In the genomic region with DNA sequence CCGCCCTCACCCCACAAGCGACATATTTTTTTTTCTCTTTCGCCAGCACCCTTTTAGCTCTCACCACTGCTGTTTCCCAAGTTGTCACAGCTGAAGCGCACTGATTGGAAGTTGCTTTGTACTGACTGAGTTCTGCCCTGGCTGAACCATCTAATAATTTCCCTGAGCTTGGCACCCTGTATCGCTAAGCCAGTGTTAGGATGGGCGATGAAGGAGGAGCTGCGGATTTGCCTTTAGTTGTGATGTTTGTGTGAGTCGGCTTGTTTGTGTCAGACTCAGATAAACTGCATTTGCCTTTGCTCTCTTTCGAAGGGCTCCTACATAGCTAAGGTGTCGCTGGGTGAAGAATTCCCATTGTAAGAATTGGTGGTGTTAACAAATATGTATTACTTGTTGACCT, we compare ENCODE assay signal across 8 cellular contexts. TPM values are rescaled to one million over a fixed set of nuclear protein-coding genes. Genes with fewer than 3 reads are reported as not detected.
DNase-seq lines count a peak whose midpoint lies in the region; TF ChIP-seq lines count a peak whose summit lies in the region.

No MANE protein-coding gene starts in this region.

- H3K9me3 ChIP-seq in iPS-18a (ENCODE audit: control insufficient read depth, low read depth, low read length) (no peaks in the 10 kb centered on the region), smooth muscle cell (replicated peaks; ENCODE audit: low read depth) (no peaks in the 10 kb centered on the region), spleen (no peaks in the 10 kb centered on the region)

- H3K4me1 Mint-ChIP-seq in activated CD4-positive, alpha-beta memory T cell treated with anti-CD3 and anti-CD28 coated beads, Interleukin-2, amount 10 ng/mL, durations not matched to agents 7 days and 5 days = peaks cover 32% of the 10 kb centered on the region

- H4K20me1 ChIP-seq in smooth muscle cell (ENCODE audit: low read depth) = no peaks in the 10 kb centered on the region

- peaks cover 15% of the 10 kb centered on the region for H3K79me2 ChIP-seq in smooth muscle cell (ENCODE audit: low read depth)

- TF ChIP-seq CTCF in smooth muscle cell (IDR thresholded peaks at IDR 0.05; ENCODE audit: borderline replicate concordance, insufficient read depth, poor library complexity, severe bottlenecking) = no peak
- no peak for TF ChIP-seq CTCF in spleen (IDR thresholded peaks at IDR 0.05 in 8 of 11, conservative IDR thresholded peaks at IDR 0.05 in 3 of 11)

- H3K4me3 ChIP-seq in iPS-18a (ENCODE audit: low read length) (peak overlapping the region; percentile 77), smooth muscle cell (peak overlapping the region; percentile 91), spleen (peak overlapping the region in 3 of 8 donors; percentile 48 to 91 (median 77))

- H3K27ac ChIP-seq in iPS-18a (ENCODE audit: low read length) (no peak overlapping the region), smooth muscle cell (ENCODE audit: low read depth) (no peak overlapping the region), spleen (no peak overlapping the region)

- H3K27me3 ChIP-seq in iPS-18a (ENCODE audit: control insufficient read depth, insufficient read depth, low read length) (peaks cover 17% of the 10 kb centered on the region), smooth muscle cell (ENCODE audit: low read depth) (no peaks in the 10 kb centered on the region), spleen (replicated peaks in 1 of 7) (peaks cover 0 to 20% (median 4%) of the 10 kb centered on the region in 7 donors)

- H3K4me1 ChIP-seq in iPS-18a (ENCODE audit: control insufficient read depth, low read depth, low read length) = peaks cover 19% of the 10 kb centered on the region
- peaks cover 8% of the 10 kb centered on the region for H3K4me1 ChIP-seq in smooth muscle cell (ENCODE audit: low read depth)
- H3K4me1 ChIP-seq in spleen = peaks cover 6 to 48% (median 24%) of the 10 kb centered on the region in 6 donors

- H3F3A ChIP-seq in smooth muscle cell (ENCODE audit: low read depth) = no peaks in the 10 kb centered on the region

- H3K27ac Mint-ChIP-seq in activated CD4-positive, alpha-beta memory T cell treated with anti-CD3 and anti-CD28 coated beads, Interleukin-2, amount 10 ng/mL, durations not matched to agents 7 days and 5 days = no peak overlapping the region

- peak overlapping the region; percentile 99 for H2AFZ ChIP-seq in smooth muscle cell (ENCODE audit: low read depth)

- no peak for TF ChIP-seq POLR2A in spleen (IDR thresholded peaks at IDR 0.05)

- H3K36me3 ChIP-seq in iPS-18a (ENCODE audit: control insufficient read depth, low read depth, low read length) = peaks cover 3% of the 10 kb centered on the region
- no peaks in the 10 kb centered on the region for H3K36me3 ChIP-seq in smooth muscle cell (ENCODE audit: low read depth)
- H3K36me3 ChIP-seq in spleen = no peaks in the 10 kb centered on the region

- CTCF ChIA-PET in activated CD4-positive, alpha-beta memory T cell treated with anti-CD3 and anti-CD28 coated beads, Interleukin-2, amount 10 ng/mL, durations not matched to agents 7 days and 5 days (lab: Charles Lee) = interaction anchor here (0.9 to 2.7 kb wide), 15 partner anchors 8 to 165 kb away, joined by 3 to 22 read pairs (median 5); no protein-coding TSS in a partner anchor

- peak overlapping the region; percentile 65 for H3K9ac ChIP-seq in iPS-18a (ENCODE audit: low read length)
- H3K9ac ChIP-seq in smooth muscle cell (ENCODE audit: low read depth) = no peak overlapping the region

- WGBS in smooth muscle cell (ENCODE audit: low lambda C conversion rate) = 40% methylated on average over 10 of the region's 10 CpGs
- WGBS in spleen, 5 donors = 80 to 94% (median 92%) methylated on average over 10 of the region's 10 CpGs

- POLR2A ChIA-PET in activated CD4-positive, alpha-beta memory T cell treated with anti-CD3 and anti-CD28 coated beads, Interleukin-2, amount 10 ng/mL, durations not matched to agents 7 days and 5 days (lab: Charles Lee) = interaction anchor here (0.9 to 1.5 kb wide), 11 partner anchors 13 to 234 kb away, joined by 3 to 12 read pairs (median 4); a partner anchor contains a TSS

- no peaks in the 10 kb centered on the region for H3K9me3 Mint-ChIP-seq in activated CD4-positive, alpha-beta memory T cell treated with anti-CD3 and anti-CD28 coated beads, Interleukin-2, amount 10 ng/mL, durations not matched to agents 7 days and 5 days

- intact Hi-C loops in spleen (cut with DNase I; ENCODE audit: low total_unique reads) = loop anchor here (10.0 kb wide), 1 partner anchor 223 kb away; no protein-coding TSS in a partner anchor

- peaks cover 6% of the 10 kb centered on the region for H3K36me3 Mint-ChIP-seq in activated CD4-positive, alpha-beta memory T cell treated with anti-CD3 and anti-CD28 coated beads, Interleukin-2, amount 10 ng/mL, durations not matched to agents 7 days and 5 days (ENCODE audit: low read depth)

- peak overlapping the region; percentile 100 for H3K4me2 ChIP-seq in smooth muscle cell

- H3K27me3 Mint-ChIP-seq in activated CD4-positive, alpha-beta memory T cell treated with anti-CD3 and anti-CD28 coated beads, Interleukin-2, amount 10 ng/mL, durations not matched to agents 7 days and 5 days = peaks cover 20% of the 10 kb centered on the region

- DNase-seq in NCI-H2227 treated with DMSO at 0.1 percent for 48 hours (lab: John Stamatoyannopoulos, UW) (peak; percentile 27), NCI-H2227 (lab: John Stamatoyannopoulos, UW; ENCODE audit: unreplicated experiment) (no peak), smooth muscle cell (lab: John Stamatoyannopoulos, UW; ENCODE audit: unreplicated experiment) (no peak), SHP77 (lab: John Stamatoyannopoulos, UW) (no peak), spleen (no peak)
- no peak for DNase-seq in activated CD4-positive, alpha-beta memory T cell treated with anti-CD3 and anti-CD28 coated beads, Interleukin-2, amount 10 ng/mL, durations not matched to agents 7 days and 5 days
- no peak for DNase-seq in activated CD4-positive, alpha-beta T cell treated with anti-CD3 and anti-CD28 coated beads, Interleukin-2, amount 50 U/mL, for 4 hours

- peak overlapping the region; percentile 74 for H3K4me3 Mint-ChIP-seq in activated CD4-positive, alpha-beta memory T cell treated with anti-CD3 and anti-CD28 coated beads, Interleukin-2, amount 10 ng/mL, durations not matched to agents 7 days and 5 days

RNA-seq across cellular contexts. Expression of a gene that starts 1.3 kb away (rescaled TPM):
- 10 to 100 TPM; 27.1 to 28.1 TPM for total RNA-seq in activated CD4-positive, alpha-beta memory T cell treated with anti-CD3 and anti-CD28 coated beads, Interleukin-2, amount 10 ng/mL, durations not matched to agents 7 days and 5 days
- total RNA-seq in smooth muscle cell (3.3 and 16.3 TPM in 2 replicates), spleen (10 to 100 TPM; 14.0 to 29.3 (median 23.2) TPM)
- polyA plus RNA-seq in smooth muscle cell (4.4 and 7.3 TPM in 2 replicates), spleen (1 to 10 TPM; 2.4 to 4.8 (median 2.7) TPM)
